ENCODE assay signal across 1 cellular context in genomic region chr2:73890301-73891092, GRCh38.
TF ChIP-seq lines count a peak whose summit lies in the region.

No MANE protein-coding gene starts in this region.

TF ChIP-seq in SK-N-SH treated with all-trans-retinoic acid at 6 μM for 48 hours, 23 proteins besides CTCF, POLR2A, EP300 and RAD21 (continued from another document):
- TF ChIP-seq, protein P1, sequence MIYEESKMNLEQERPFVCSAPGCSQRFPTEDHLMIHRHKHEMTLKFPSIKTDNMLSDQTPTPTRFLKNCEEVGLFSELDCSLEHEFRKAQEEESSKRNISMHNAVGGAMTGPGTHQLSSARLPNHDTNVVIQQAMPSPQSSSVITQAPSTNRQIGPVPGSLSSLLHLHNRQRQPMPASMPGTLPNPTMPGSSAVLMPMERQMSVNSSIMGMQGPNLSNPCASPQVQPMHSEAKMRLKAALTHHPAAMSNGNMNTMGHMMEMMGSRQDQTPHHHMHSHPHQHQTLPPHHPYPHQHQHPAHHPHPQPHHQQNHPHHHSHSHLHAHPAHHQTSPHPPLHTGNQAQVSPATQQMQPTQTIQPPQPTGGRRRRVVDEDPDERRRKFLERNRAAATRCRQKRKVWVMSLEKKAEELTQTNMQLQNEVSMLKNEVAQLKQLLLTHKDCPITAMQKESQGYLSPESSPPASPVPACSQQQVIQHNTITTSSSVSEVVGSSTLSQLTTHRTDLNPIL (CRISPR knock-in tag; IDR thresholded peaks at IDR 0.05; ENCODE audit: low read depth) = no peak
